ENCODE assay signal across 28 cellular contexts in genomic region chr5:59491944-59492343, GRCh38.
"Had no signal": no experiment of that assay in that cellular context is flagged by ENCODE, and none has a peak within 500 bp of the region (broad histone marks: within the 10 kb centered on the region; RNA-seq: fewer than 3 reads in every experiment).

No MANE protein-coding gene starts in this region.

- H3K4me1 ChIP-seq: adrenal gland, breast epithelium had no signal

- DNase-seq: activated CD4-positive, alpha-beta memory T cell treated with anti-CD3 and anti-CD28 coated beads for 36 hours; activated CD4-positive, alpha-beta T cell treated with anti-CD3 and anti-CD28 coated beads for 36 hours; activated CD4-positive, alpha-beta T cell treated with anti-CD3 and anti-CD28 coated beads, Interleukin-2, amount 50 U/mL, for 1 hour; activated CD8-positive, alpha-beta memory T cell treated with anti-CD3 and anti-CD28 coated beads, Interleukin-2, amount 50 U/mL, for 4 hours; activated gamma-delta T cell treated with Interleukin-2 at 50 U/mL for 16 hours; activated naive CD4-positive, alpha-beta T cell treated with anti-CD3 and anti-CD28 coated beads for 36 hours; activated T-cell treated with anti-CD3 and anti-CD28 coated beads for 4 hours; activated T-cell treated with anti-CD3 and anti-CD28 coated beads, Interleukin-2, amount 50 U/mL, for 4 hours; adrenal gland; body of pancreas; Karpas-422; NCI-H1105; NCI-H1417 treated with DMSO at 0.1 percent for 48 hours; NCI-H187 treated with DMSO at 0.1 percent for 48 hours; NCI-H2081; NCI-H226; NCI-H446 treated with DMSO at 0.1 percent for 48 hours; NCI-H524 treated with DMSO at 0.1 percent for 48 hours; NCI-H748 treated with DMSO at 0.1 percent for 48 hours; Right ventricle myocardium superior; T1000 had no signal

- H3K27ac Mint-ChIP-seq: activated CD4-positive, alpha-beta memory T cell treated with anti-CD3 and anti-CD28 coated beads for 36 hours; activated CD4-positive, alpha-beta T cell treated with anti-CD3 and anti-CD28 coated beads for 36 hours; activated naive CD4-positive, alpha-beta T cell treated with anti-CD3 and anti-CD28 coated beads for 36 hours; activated naive CD4-positive, alpha-beta T cell treated with anti-CD3 and anti-CD28 coated beads, Interleukin-2, amount 50 U/mL, for 72 hours; activated T-helper 1 cell treated with anti-CD3 and anti-CD28 coated beads, Interleukin-12 subunit alpha, Interleukin-12 subunit beta, Interleukin-2, Interleukin-4 antibody, amounts not matched to agents 30 ng/mL and 10 ng/mL and 1 ng/mL, durations not matched to agents 14 hours and 24 hours and 36 hours; WTC11 had no signal

- ATAC-seq: activated CD4-positive, alpha-beta T cell treated with anti-CD3 and anti-CD28 coated beads for 36 hours; activated CD4-positive, CD25-positive, alpha-beta regulatory T cell treated with anti-CD3 and anti-CD28 coated beads, Interleukin-2, amount 50 U/mL, for 24 hours; activated naive CD4-positive, alpha-beta T cell treated with anti-CD3 and anti-CD28 coated beads, Interleukin-2, amount 50 U/mL, for 72 hours; activated T-cell treated with anti-CD3 and anti-CD28 coated beads, Interleukin-2, amount 50 U/mL, for 4 hours; body of pancreas; WTC11 had no signal

- H3K36me3 ChIP-seq: adrenal gland, breast epithelium had no signal

- H3K27ac ChIP-seq: adrenal gland, body of pancreas, breast epithelium had no signal

- FAIRE-seq: astrocyte, TTC549 had no signal

- H3K4me3 ChIP-seq: adrenal gland, body of pancreas, breast epithelium had no signal

- H3K27me3 ChIP-seq: adrenal gland, body of pancreas, breast epithelium had no signal

- H3K9me3 ChIP-seq: adrenal gland, body of pancreas, breast epithelium had no signal

- H3K36me3 Mint-ChIP-seq: activated CD4-positive, alpha-beta memory T cell treated with anti-CD3 and anti-CD28 coated beads for 36 hours; activated naive CD4-positive, alpha-beta T cell treated with anti-CD3 and anti-CD28 coated beads, Interleukin-2, amount 50 U/mL, for 72 hours; WTC11 had no signal

- H3K9me3 Mint-ChIP-seq: activated CD4-positive, alpha-beta memory T cell treated with anti-CD3 and anti-CD28 coated beads for 36 hours; activated naive CD4-positive, alpha-beta T cell treated with anti-CD3 and anti-CD28 coated beads for 36 hours; activated naive CD4-positive, alpha-beta T cell treated with anti-CD3 and anti-CD28 coated beads, Interleukin-2, amount 50 U/mL, for 72 hours; activated T-cell treated with anti-CD3 and anti-CD28 coated beads, Interleukin-2, amount 50 U/mL, for 4 hours; activated T-helper 1 cell treated with anti-CD3 and anti-CD28 coated beads, Interleukin-12 subunit alpha, Interleukin-12 subunit beta, Interleukin-2, Interleukin-4 antibody, amounts not matched to agents 30 ng/mL and 10 ng/mL and 1 ng/mL, durations not matched to agents 14 hours and 24 hours and 36 hours had no signal

- H3K4me1 Mint-ChIP-seq: activated CD4-positive, alpha-beta T cell treated with anti-CD3 and anti-CD28 coated beads for 36 hours had no signal

- H3K4me3 Mint-ChIP-seq: activated CD4-positive, alpha-beta memory T cell treated with anti-CD3 and anti-CD28 coated beads for 36 hours; activated CD4-positive, alpha-beta T cell treated with anti-CD3 and anti-CD28 coated beads for 36 hours; activated naive CD4-positive, alpha-beta T cell treated with anti-CD3 and anti-CD28 coated beads for 36 hours; activated T-cell treated with anti-CD3 and anti-CD28 coated beads, Interleukin-2, amount 50 U/mL, for 4 hours; activated T-helper 1 cell treated with anti-CD3 and anti-CD28 coated beads, Interleukin-12 subunit alpha, Interleukin-12 subunit beta, Interleukin-2, Interleukin-4 antibody, amounts not matched to agents 30 ng/mL and 10 ng/mL and 1 ng/mL, durations not matched to agents 14 hours and 24 hours and 36 hours; WTC11 had no signal
